Comparison of ENCODE assay signal across 27 cellular contexts in genomic region chr20:39021748-39022147, GRCh38. TPM values are rescaled to one million over a fixed set of nuclear protein-coding genes. Genes with fewer than 3 reads are reported as not detected.
DNase-seq lines count a peak whose midpoint lies in the region; ATAC-seq, FAIRE-seq and TF ChIP-seq lines count a peak whose summit lies in the region.
"Had no signal": no experiment of that assay in that cellular context is flagged by ENCODE, and none has a peak within 500 bp of the region (broad histone marks: within the 10 kb centered on the region; RNA-seq: fewer than 3 reads in every experiment).

No MANE protein-coding gene starts in this region.

- no peaks in the 10 kb centered on the region for H3K79me2 ChIP-seq in HepG2 (ENCODE audit: insufficient read depth, low read length)
- H3K79me2 ChIP-seq: parathyroid adenoma had no signal

- TF ChIP-seq CTCF in natural killer cell (IDR thresholded peaks at IDR 0.05): no peak
- TF ChIP-seq CTCF in HepG2 (CRISPR knock-in tag; IDR thresholded peaks at IDR 0.05): no peak

- peaks cover 8 to 42% of the 10 kb centered on the region in 2 donors for H3K4me1 Mint-ChIP-seq in natural killer cell treated with Interleukin-12 subunit alpha and Interleukin-12 subunit beta and Interleukin-15 and Interleukin-18, amount 100 ng/mL, for 72 hours (ENCODE audit: low read depth in 2 of 2)
- no peaks in the 10 kb centered on the region for H3K4me1 Mint-ChIP-seq in natural killer cell
- peaks cover 33% of the 10 kb centered on the region for H3K4me1 Mint-ChIP-seq in activated CD8-positive, alpha-beta T cell treated with anti-CD3 and anti-CD28 coated beads, Interleukin-2, amount 10 ng/mL, durations not matched to agents 7 days and 5 days (ENCODE audit: low read depth)
- H3K4me1 Mint-ChIP-seq: nephron progenitor cell had no signal

- no peaks in the 10 kb centered on the region for H3K27me3 Mint-ChIP-seq in natural killer cell treated with Interleukin-12 subunit alpha and Interleukin-12 subunit beta and Interleukin-15 and Interleukin-18, amount 100 ng/mL, for 72 hours
- H3K27me3 Mint-ChIP-seq in natural killer cell (ENCODE audit: low read depth in 2 of 2): no peaks in the 10 kb centered on the region
- no peaks in the 10 kb centered on the region for H3K27me3 Mint-ChIP-seq in activated CD8-positive, alpha-beta T cell treated with anti-CD3 and anti-CD28 coated beads, Interleukin-2, amount 10 ng/mL, durations not matched to agents 7 days and 5 days (ENCODE audit: low read depth)

- peak; percentile 50 to 88 for ATAC-seq in natural killer cell treated with Interleukin-12 subunit alpha and Interleukin-12 subunit beta and Interleukin-15 and Interleukin-18, amount 100 ng/mL, for 72 hours
- ATAC-seq in natural killer cell: no peak
- ATAC-seq in HG02642 (IDR thresholded peaks at IDR 0.05; ENCODE audit: poor library complexity, unreplicated experiment): peak; percentile 47
- peak; percentile 32 for ATAC-seq in activated CD8-positive, alpha-beta T cell treated with anti-CD3 and anti-CD28 coated beads, Interleukin-2, amount 10 ng/mL, durations not matched to agents 7 days and 5 days
- ATAC-seq in HG02884 (IDR thresholded peaks at IDR 0.05; ENCODE audit: unreplicated experiment): no peak
- no peak for ATAC-seq in HepG2
- ATAC-seq: left ventricle myocardium superior, sciatic nerve, WTC11 had no signal

- DNase-seq in natural killer cell treated with Interleukin-12 subunit alpha and Interleukin-12 subunit beta and Interleukin-15 and Interleukin-18, amount 100 ng/mL, for 72 hours (ENCODE audit: low spot score): no peak
- DNase-seq in natural killer cell (no peak), midbrain (lab: John Stamatoyannopoulos, UW) (no peak), HepG2 (ENCODE audit: low spot score) (no peak), NCI-H1436 (lab: John Stamatoyannopoulos, UW) (no peak)
- no peak for DNase-seq in activated CD8-positive, alpha-beta T cell treated with anti-CD3 and anti-CD28 coated beads, Interleukin-2, amount 10 ng/mL, durations not matched to agents 7 days and 5 days
- DNase-seq: activated CD8-positive, alpha-beta memory T cell treated with anti-CD3 and anti-CD28 coated beads for 24 hours; activated effector memory CD4-positive, alpha-beta T cell treated with anti-CD3 and anti-CD28 coated beads, Interleukin-2, amount 50 U/mL, for 16 hours; adrenal gland; brain microvascular endothelial cell; Caco-2; DND-41; effector CD4-positive, alpha-beta T cell; hippocampal formation; KG1; left ventricle myocardium superior; nephron progenitor cell; T-helper 9 cell had no signal

- no peaks in the 10 kb centered on the region for H3K27me3 ChIP-seq in HepG2 (ENCODE audit: control insufficient read depth in 1 of 2, insufficient read depth in 2 of 2, low read length in 2 of 2)
- H3K27me3 ChIP-seq: adrenal gland, brain microvascular endothelial cell, esophagus muscularis mucosa had no signal

- H2AFZ ChIP-seq in HepG2 (ENCODE audit: low read length): no peak overlapping the region
- H2AFZ ChIP-seq: parathyroid adenoma had no signal

- H3K4me3 Mint-ChIP-seq in natural killer cell treated with Interleukin-12 subunit alpha and Interleukin-12 subunit beta and Interleukin-15 and Interleukin-18, amount 100 ng/mL, for 72 hours: peak overlapping the region; percentile 51
- no peak overlapping the region for H3K4me3 Mint-ChIP-seq in natural killer cell
- H3K4me3 Mint-ChIP-seq in activated CD8-positive, alpha-beta T cell treated with anti-CD3 and anti-CD28 coated beads, Interleukin-2, amount 10 ng/mL, durations not matched to agents 7 days and 5 days: no peak overlapping the region
- H3K4me3 Mint-ChIP-seq: nephron progenitor cell, WTC11 had no signal

- BruUV-seq in HepG2 (replicated peaks; lab: Mats Ljungman, UMichigan): no TSS peak

- peak overlapping the region in 1 of 2 donors; percentile 61 for H3K27ac Mint-ChIP-seq in natural killer cell treated with Interleukin-12 subunit alpha and Interleukin-12 subunit beta and Interleukin-15 and Interleukin-18, amount 100 ng/mL, for 72 hours
- no peak overlapping the region for H3K27ac Mint-ChIP-seq in natural killer cell
- H3K27ac Mint-ChIP-seq in activated CD8-positive, alpha-beta T cell treated with anti-CD3 and anti-CD28 coated beads, Interleukin-2, amount 10 ng/mL, durations not matched to agents 7 days and 5 days: no peak overlapping the region
- H3K27ac Mint-ChIP-seq: nephron progenitor cell, WTC11 had no signal

- no peaks in the 10 kb centered on the region for H3K9me3 ChIP-seq in HepG2 (ENCODE audit: low read length)
- H3K9me3 ChIP-seq: adrenal gland, Caco-2, esophagus muscularis mucosa had no signal

- H4K20me1 ChIP-seq in HepG2 (ENCODE audit: insufficient read depth, low read length): no peaks in the 10 kb centered on the region

- TF ChIP-seq POLR2A in HepG2 (IDR thresholded peaks at IDR 0.05; ENCODE audit: insufficient read depth in 1 of 2, low read depth in 2 of 2, low read length in 2 of 2): no peak

- no peak overlapping the region for H3K27ac ChIP-seq in HepG2 (ENCODE audit: extremely low read length, insufficient read depth, low read length)
- H3K27ac ChIP-seq: adrenal gland, brain microvascular endothelial cell, esophagus muscularis mucosa, parathyroid adenoma had no signal

- H3K4me1 ChIP-seq in HepG2 (ENCODE audit: insufficient read depth, low read length): peaks cover 17% of the 10 kb centered on the region
- H3K4me1 ChIP-seq: adrenal gland, Caco-2, parathyroid adenoma had no signal

- no peak for TF ChIP-seq RAD21 in HepG2 (CRISPR knock-in tag; IDR thresholded peaks at IDR 0.05)

- FAIRE-seq in HepG2 (lab: Jason Lieb, UNC): no peak
- FAIRE-seq: frontal cortex, H54, urothelium cell line had no signal

- no peak overlapping the region for H3K4me3 ChIP-seq in HepG2 (replicated peaks in 1 of 3; ENCODE audit: insufficient read depth in 1 of 3, low read depth in 2 of 3, low read length in 3 of 3)
- H3K4me3 ChIP-seq: adrenal gland, esophagus muscularis mucosa had no signal

- no peak overlapping the region for H3K9ac ChIP-seq in HepG2 (ENCODE audit: insufficient read depth, low read depth, low read length)
- H3K9ac ChIP-seq: parathyroid adenoma had no signal

- POLR2A ChIA-PET in activated CD8-positive, alpha-beta T cell treated with anti-CD3 and anti-CD28 coated beads, Interleukin-2, amount 10 ng/mL, durations not matched to agents 7 days and 5 days (lab: Charles Lee): interaction anchor here (0.7 to 1.3 kb wide), 3 partner anchors 25 to 96 kb away, joined by 3 to 5 read pairs (median 3); no protein-coding TSS in a partner anchor
- POLR2A ChIA-PET in HepG2 (lab: Yijun Ruan, JAX): no interaction called here

- 98% methylated on average over 5 of the region's 5 CpGs for WGBS in HepG2 (ENCODE audit: low lambda C conversion rate)

- peaks cover 45% of the 10 kb centered on the region for H3K36me3 Mint-ChIP-seq in natural killer cell treated with Interleukin-12 subunit alpha and Interleukin-12 subunit beta and Interleukin-15 and Interleukin-18, amount 100 ng/mL, for 72 hours
- peaks cover 14% of the 10 kb centered on the region for H3K36me3 Mint-ChIP-seq in natural killer cell
- H3K36me3 Mint-ChIP-seq in activated CD8-positive, alpha-beta T cell treated with anti-CD3 and anti-CD28 coated beads, Interleukin-2, amount 10 ng/mL, durations not matched to agents 7 days and 5 days (ENCODE audit: low read depth): peaks cover 69% of the 10 kb centered on the region

- H3K9me3 Mint-ChIP-seq in natural killer cell treated with Interleukin-12 subunit alpha and Interleukin-12 subunit beta and Interleukin-15 and Interleukin-18, amount 100 ng/mL, for 72 hours: no peaks in the 10 kb centered on the region
- no peaks in the 10 kb centered on the region for H3K9me3 Mint-ChIP-seq in natural killer cell
- no peaks in the 10 kb centered on the region for H3K9me3 Mint-ChIP-seq in activated CD8-positive, alpha-beta T cell treated with anti-CD3 and anti-CD28 coated beads, Interleukin-2, amount 10 ng/mL, durations not matched to agents 7 days and 5 days (ENCODE audit: insufficient read depth)

- in situ Hi-C loops in HepG2 (cut with HindIII; ENCODE audit: extremely low pct_ligation_motif_present, low pct_unique_long_range_greater_than_20kb): no loop called here

- intact Hi-C loops in natural killer cell (cut with micrococcal nuclease): no loop called here
- intact Hi-C loops in HepG2 (cut with micrococcal nuclease; ENCODE audit: unreplicated experiment): no loop called here

- peaks cover 51 to 83% of the 10 kb centered on the region in 2 experiments for H3K36me3 ChIP-seq in HepG2 (replicated peaks in 1 of 2; ENCODE audit: control insufficient read depth in 1 of 2, insufficient read depth in 2 of 2, low read length in 2 of 2)

- CTCF ChIA-PET in activated CD8-positive, alpha-beta T cell treated with anti-CD3 and anti-CD28 coated beads, Interleukin-2, amount 10 ng/mL, durations not matched to agents 7 days and 5 days (lab: Charles Lee): interaction anchor here (1.0 to 2.1 kb wide), 3 partner anchors 27 to 270 kb away, joined by 3 to 6 read pairs (median 3); partner anchors contain the start of gene DHX35
- CTCF ChIA-PET in HepG2 (lab: Yijun Ruan, JAX; ENCODE audit: low intra/inter-chr PET ratio, low total read pairs): no interaction called here

- H3K4me2 ChIP-seq in HepG2 (ENCODE audit: low read depth, low read length): no peak overlapping the region

- no peak for TF ChIP-seq EP300 in HepG2 (IDR thresholded peaks at IDR 0.05; ENCODE audit: low read depth in 2 of 2, low read length in 2 of 2)
- TF ChIP-seq EP300 in HepG2 (CRISPR knock-in tag; IDR thresholded peaks at IDR 0.05; ENCODE audit: borderline replicate concordance): no peak

RNA-seq across cellular contexts. Expression of gene DHX35, which starts 59.6 kb away (rescaled TPM):
- total RNA-seq in natural killer cell treated with Interleukin-12 subunit alpha and Interleukin-12 subunit beta and Interleukin-15 and Interleukin-18, amount 100 ng/mL, for 72 hours: 10 to 100 TPM in 1 of 2 donors, 1 to 10 TPM in 1; 9.9 to 17.2 TPM
- total RNA-seq in natural killer cell (10 to 100 TPM in 2 of 3 donors, 1 to 10 TPM in 1; 8.8 to 11.4 (median 10.2) TPM), HepG2 (2016; rRNA removed; fragmentation: Illumina TruSeq; extraction: Trizol) (28.7 and 30.4 TPM in 2 replicates)
- total RNA-seq in activated CD8-positive, alpha-beta T cell treated with anti-CD3 and anti-CD28 coated beads, Interleukin-2, amount 10 ng/mL, durations not matched to agents 7 days and 5 days: 10 to 100 TPM; 10.8 to 11.1 TPM
- 5.2 and 6.7 TPM in 2 replicates for total RNA-seq in HepG2 (2016; cell fraction: cytosol; rRNA removed; fragmentation: Illumina TruSeq; extraction: Trizol; ENCODE audit: low read depth)
- total RNA-seq in HepG2 (2016; cell fraction: insoluble cytoplasmic fraction; rRNA removed; fragmentation: Illumina TruSeq; extraction: Trizol): 29.9 and 33.4 TPM in 2 replicates
- 8.6 and 10.5 TPM in 2 replicates for total RNA-seq in HepG2 (2016; cell fraction: membrane; rRNA removed; fragmentation: Illumina TruSeq; extraction: Trizol)
- 35.4 and 36.9 TPM in 2 replicates for total RNA-seq in HepG2 (2016; cell fraction: nucleus; rRNA removed; fragmentation: Illumina TruSeq; extraction: Trizol)
- 25.8 and 26.2 TPM in 2 replicates for polyA plus RNA-seq in HepG2 (2011; rRNA removed)
- polyA plus RNA-seq in HepG2 (2011; cell fraction: cytosol; rRNA removed): 18.8 and 19.6 TPM in 2 replicates
- 58.1 and 67.7 TPM in 2 replicates for polyA plus RNA-seq in HepG2 (2011; cell fraction: nucleus; rRNA removed)
- 11.8 and 14.5 TPM in 2 replicates for polyA plus RNA-seq in HepG2 (2012)
- 1.6 and 1.8 TPM in 2 replicates for polyA plus RNA-seq in HepG2 (2016; cell fraction: cytosol; fragmentation: Illumina TruSeq; extraction: Trizol; ENCODE audit: low read depth)
- 24.2 and 25.5 TPM in 2 replicates for polyA plus RNA-seq in HepG2 (2016; cell fraction: insoluble cytoplasmic fraction; fragmentation: Illumina TruSeq; extraction: Trizol; ENCODE audit: low read depth)
- 4.9 TPM in 2 replicates for polyA plus RNA-seq in HepG2 (2016; cell fraction: membrane; fragmentation: Illumina TruSeq; extraction: Trizol; ENCODE audit: low read depth)
- 45.4 and 47.2 TPM in 2 replicates for polyA plus RNA-seq in HepG2 (2016; cell fraction: nucleus; fragmentation: Illumina TruSeq; extraction: Trizol; ENCODE audit: insufficient read depth, low read depth)
- polyA minus RNA-seq in HepG2 (2011; rRNA and poly(A)+ RNA removed; ENCODE audit: low replicate concordance): 25.6 and 28.7 TPM in 2 replicates
- 10.4 and 11.8 TPM in 2 replicates for polyA minus RNA-seq in HepG2 (2011; cell fraction: cytosol; rRNA and poly(A)+ RNA removed)
- polyA minus RNA-seq in HepG2 (2011; cell fraction: nucleus; rRNA and poly(A)+ RNA removed): 46.6 and 48.2 TPM in 2 replicates

Comparison
In these comparisons a context has a peak if more than half of its experiments do, and no peak if none do; other contexts are left out.
1. ATAC-seq: peak in natural killer cell treated with Interleukin-12 subunit alpha and Interleukin-12 subunit beta and Interleukin-15 and Interleukin-18, amount 100 ng/mL, for 72 hours (2 of 2), HG02642 (single experiment) and activated CD8-positive, alpha-beta T cell treated with anti-CD3 and anti-CD28 coated beads, Interleukin-2, amount 10 ng/mL, durations not matched to agents 7 days and 5 days (single experiment); none in natural killer cell (0 of 3), HG02884 (single experiment) and HepG2 (single experiment).